Comparison of ENCODE assay signal across 1 cellular context in genomic region chr9:133283255-133284032, GRCh38.
TF ChIP-seq lines count a peak whose summit lies in the region.
"Not testable (repeated sequence)": the region's sequence is repeated elsewhere in the genome, so short reads cannot be mapped to it uniquely, and the experiment has no call there.

No MANE protein-coding gene starts in this region.

TF ChIP-seq in K562, 482 proteins besides CTCF, POLR2A, EP300 and RAD21 (continued from another document and continues in another):
- TF ChIP-seq ZMIZ1 (IDR thresholded peaks at IDR 0.05; ENCODE audit: low read depth in 2 of 2, low read length in 2 of 2) (peak in 1 of 2 experiments; percentile 81; a peak in 1 of 4 replicates), DMBX1 (CRISPR knock-in tag; IDR thresholded peaks at IDR 0.05; ENCODE audit: borderline replicate concordance) (peak; percentile 94), NR4A1 (tag; IDR thresholded peaks at IDR 0.05) (peak; percentile 96), FOXA1 (IDR thresholded peaks at IDR 0.05; ENCODE audit: borderline replicate concordance) (peak; percentile 59; the same call in 1 of the 2 replicates), TEAD4 (IDR thresholded peaks at IDR 0.05; ENCODE audit: low read length) (peak; percentile 92), CBFA2T3 (IDR thresholded peaks at IDR 0.05) (peak; percentile 99), TFAP4 (CRISPR knock-in tag; IDR thresholded peaks at IDR 0.05; ENCODE audit: borderline replicate concordance) (peak; percentile 75; the same call in 1 of the 2 replicates), STAT6 (CRISPR knock-in tag; IDR thresholded peaks at IDR 0.05) (0 out of 2 replicates have a peak, but pooled peaks have one; percentile 87), AFF4 (CRISPR knock-in tag; IDR thresholded peaks at IDR 0.05) (0 out of 2 replicates have a peak, but pooled peaks have one; percentile 25), NCOA1 (IDR thresholded peaks at IDR 0.05; ENCODE audit: low read depth) (peak; percentile 83; the same call in 1 of the 2 replicates), ZNF398 (CRISPR knock-in tag; IDR thresholded peaks at IDR 0.05) (peak; percentile 57; the same call in 1 of the 2 replicates), DPF2 (IDR thresholded peaks at IDR 0.05) (peak; percentile 95), SOX6 (IDR thresholded peaks at IDR 0.05) (peak; percentile 98), HDAC8 (tag; IDR thresholded peaks at IDR 0.05) (0 out of 2 replicates have a peak, but pooled peaks have one; percentile 60), CEBPB (tag; IDR thresholded peaks at IDR 0.05) (peak; percentile 55; the same call in 1 of the 2 replicates), SP1 (CRISPR knock-in tag; IDR thresholded peaks at IDR 0.05) (peak; percentile 76), MTA1 (IDR thresholded peaks at IDR 0.05; ENCODE audit: borderline replicate concordance) (peak; percentile 43; the same call in 1 of the 2 replicates), FOXM1 (IDR thresholded peaks at IDR 0.05; ENCODE audit: low read depth) (peak; percentile 92), SMARCA4 (IDR thresholded peaks at IDR 0.05) (peak; percentile 95), PTRF (tag; IDR thresholded peaks at IDR 0.05) (peak; percentile 88), GATAD2A (IDR thresholded peaks at IDR 0.05) (0 out of 2 replicates have a peak, but pooled peaks have one; percentile 35), ZNF395 (CRISPR knock-in tag; IDR thresholded peaks at IDR 0.05) (peak; percentile 91), TCF3 (CRISPR knock-in tag; IDR thresholded peaks at IDR 0.05) (peak; percentile 100), ARNT (IDR thresholded peaks at IDR 0.05) (peak; percentile 87 to 96), THRB (CRISPR knock-in tag; conservative IDR thresholded peaks at IDR 0.05) (0 out of 2 replicates have a peak, but pooled peaks have one; percentile 18)
- not testable (repeated sequence) for TF ChIP-seq NR4A1 (CRISPR knock-in tag; IDR thresholded peaks at IDR 0.05); TEAD4 (CRISPR knock-in tag; IDR thresholded peaks at IDR 0.05; ENCODE audit: borderline replicate concordance); FOXM1 (CRISPR knock-in tag; IDR thresholded peaks at IDR 0.05; ENCODE audit: low read depth)
